Comparison of ENCODE assay signal across 20 cellular contexts in the genomic region with DNA sequence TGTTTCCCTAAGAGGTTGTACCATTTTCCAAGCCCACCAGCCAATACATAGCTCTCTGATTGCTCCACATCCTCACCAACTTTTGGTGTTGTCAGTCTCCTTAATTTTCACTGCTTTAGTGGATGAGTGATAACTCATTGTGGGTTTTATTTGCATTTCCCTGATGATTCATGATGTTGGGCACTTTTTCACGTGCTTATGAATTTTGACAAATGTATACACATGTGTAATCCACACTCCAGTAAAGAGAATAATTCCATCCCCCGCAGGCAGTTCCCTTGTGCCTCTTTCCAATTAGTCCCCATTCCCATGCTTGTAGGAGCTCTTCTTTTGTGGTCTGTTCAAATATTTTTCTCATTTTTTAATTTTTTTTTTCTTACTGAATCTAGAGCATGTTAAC. TPM values are rescaled to one million over a fixed set of nuclear protein-coding genes. Genes with fewer than 3 reads are reported as not detected.
A peak's percentile ranks its signal among the peaks of the same experiment; 100 is the strongest.
DNase-seq lines count a peak whose midpoint lies in the region; ATAC-seq, FAIRE-seq and TF ChIP-seq lines count a peak whose summit lies in the region.
"Had no signal": no experiment of that assay in that cellular context is flagged by ENCODE, and none has a peak within 500 bp of the region (broad histone marks: within the 10 kb centered on the region; RNA-seq: fewer than 3 reads in every experiment).

No MANE protein-coding gene starts in this region.

- H3K4me2 ChIP-seq in A549, result peak overlapping the region; percentile 27; the same call in 2 of the 3 replicates
- H3K4me2 ChIP-seq: KMS-11, PC-9 had no signal

- peaks cover 8% of the 10 kb centered on the region for H3K4me1 ChIP-seq in A549
- H3K4me1 ChIP-seq: right lobe of liver had no signal

- POLR2A ChIA-PET in A549 (lab: Yijun Ruan, JAX) (no interaction called here), RWPE1 (lab: Yijun Ruan, JAX; ENCODE audit: low non-redundant PET) (no interaction called here)

- DNase-seq in A549 (ENCODE audit: low read depth in 1 of 2, low spot score in 1 of 2) (peak; percentile 38), HCEC 1CT (peak; percentile 50), RWPE1 (ENCODE audit: low spot score) (peak; percentile 63), fibroblast of gingiva (ENCODE audit: low read depth) (peak; percentile 51), NCI-H82 (lab: John Stamatoyannopoulos, UW) (no peak), endothelial cell (ENCODE audit: low spot score) (no peak)
- no peak for DNase-seq in activated CD8-positive, alpha-beta memory T cell treated with anti-CD3 and anti-CD28 coated beads for 24 hours
- DNase-seq: activated effector memory CD4-positive, alpha-beta T cell treated with anti-CD3 and anti-CD28 coated beads, Interleukin-2, amount 50 U/mL, for 16 hours; anterior cingulate cortex; CD8-positive, alpha-beta T cell; DND-41; endodermal cell; NCI-H1436; right lobe of liver; stimulated activated naive CD4-positive, alpha-beta T cell treated with Interleukin-2 at 50 U/mL for 16 hours had no signal

- no peaks in the 10 kb centered on the region for H3K36me3 Mint-ChIP-seq in endothelial cell (ENCODE audit: low read depth, unreplicated experiment)
- H3K36me3 Mint-ChIP-seq: CD8-positive, alpha-beta T cell; type B pancreatic cell had no signal

- no peak overlapping the region for H3K27ac ChIP-seq in A549
- H3K27ac ChIP-seq in RWPE1, result no peak overlapping the region
- H3K27ac ChIP-seq: KMS-11, PC-9, right lobe of liver had no signal

- ATAC-seq in A549, result peak in 1 of 2 experiments; percentile 29; a peak in 2 of 6 replicates
- no peak for ATAC-seq in GM21576 (IDR thresholded peaks at IDR 0.05; ENCODE audit: unreplicated experiment)
- ATAC-seq: CD8-positive, alpha-beta T cell; right lobe of liver; SK-N-SH treated with all-trans-retinoic acid at 6 μM for 48 hours had no signal

- no peak overlapping the region for H3K4me3 ChIP-seq in A549
- H3K4me3 ChIP-seq: PC-9, right lobe of liver had no signal

- no peak for TF ChIP-seq RAD21 in A549 (conservative IDR thresholded peaks at IDR 0.05 in 1 of 2, IDR thresholded peaks at IDR 0.05 in 1 of 2)

- H3K9me3 Mint-ChIP-seq in endothelial cell (ENCODE audit: unreplicated experiment), result no peaks in the 10 kb centered on the region
- H3K9me3 Mint-ChIP-seq: CD8-positive, alpha-beta T cell; endodermal cell; type B pancreatic cell had no signal

- TF ChIP-seq EP300 in A549 (IDR thresholded peaks at IDR 0.05), result no peak

- no peak for TF ChIP-seq POLR2A in A549 (IDR thresholded peaks at IDR 0.05; ENCODE audit: low read length)

- peaks cover 5% of the 10 kb centered on the region for H3K27me3 Mint-ChIP-seq in endothelial cell (ENCODE audit: unreplicated experiment)

- no peaks in the 10 kb centered on the region for H3K9me3 ChIP-seq in A549
- H3K9me3 ChIP-seq: right lobe of liver had no signal

- CTCF ChIA-PET in A549 (lab: Yijun Ruan, JAX) (interaction anchor here (0.6 to 1.1 kb wide), 4 partner anchors 30 to 108 kb away, joined by 3 read pairs; no protein-coding TSS in a partner anchor), RWPE1 (lab: Yijun Ruan, JAX) (interaction anchor here (0.7 to 1.4 kb wide), 2 partner anchors 16 to 208 kb away, joined by 3 to 4 read pairs; no protein-coding TSS in a partner anchor)

- TF ChIP-seq CTCF in A549 (IDR thresholded peaks at IDR 0.05) (no peak), RWPE1 (conservative IDR thresholded peaks at IDR 0.05; ENCODE audit: low read depth) (no peak), endothelial cell (IDR thresholded peaks at IDR 0.05; ENCODE audit: unreplicated experiment) (no peak)

- FAIRE-seq in A549 (lab: Jason Lieb, UNC), result no peak

- WGBS in A549 (ENCODE audit: missing lambda C conversion rate), result 3% methylated on average over 2 of the region's 2 CpGs

- no peak overlapping the region for H3K4me3 Mint-ChIP-seq in endothelial cell (ENCODE audit: unreplicated experiment)
- H3K4me3 Mint-ChIP-seq: CD8-positive, alpha-beta T cell; endodermal cell; type B pancreatic cell had no signal

- no peak overlapping the region for H3K27ac Mint-ChIP-seq in endothelial cell (ENCODE audit: unreplicated experiment)
- H3K27ac Mint-ChIP-seq: CD8-positive, alpha-beta T cell; endodermal cell; type B pancreatic cell had no signal

- peaks cover 10% of the 10 kb centered on the region for H3K4me1 Mint-ChIP-seq in endothelial cell (ENCODE audit: unreplicated experiment)
- H3K4me1 Mint-ChIP-seq: endodermal cell had no signal

TF ChIP-seq in A549, 52 proteins besides CTCF, POLR2A, EP300 and RAD21:
- TF ChIP-seq ZSCAN20 (CRISPR knock-in tag; IDR thresholded peaks at IDR 0.05) (no peak), NPAS2 (CRISPR knock-in tag; IDR thresholded peaks at IDR 0.05; ENCODE audit: borderline replicate concordance) (no peak), BHLHE40 (IDR thresholded peaks at IDR 0.05; ENCODE audit: low read depth, low read length) (peak; percentile 33; the same call in 1 of the 2 replicates), FOSL2 (IDR thresholded peaks at IDR 0.05) (no peak), FOSL2 (CRISPR knock-in tag; IDR thresholded peaks at IDR 0.05) (peak; percentile 71), MAFK (IDR thresholded peaks at IDR 0.05; ENCODE audit: partially characterized antibody) (no peak), CHD4 (IDR thresholded peaks at IDR 0.05; ENCODE audit: borderline replicate concordance) (no peak), HDAC2 (IDR thresholded peaks at IDR 0.05) (no peak)
- TF ChIP-seq, protein P1, sequence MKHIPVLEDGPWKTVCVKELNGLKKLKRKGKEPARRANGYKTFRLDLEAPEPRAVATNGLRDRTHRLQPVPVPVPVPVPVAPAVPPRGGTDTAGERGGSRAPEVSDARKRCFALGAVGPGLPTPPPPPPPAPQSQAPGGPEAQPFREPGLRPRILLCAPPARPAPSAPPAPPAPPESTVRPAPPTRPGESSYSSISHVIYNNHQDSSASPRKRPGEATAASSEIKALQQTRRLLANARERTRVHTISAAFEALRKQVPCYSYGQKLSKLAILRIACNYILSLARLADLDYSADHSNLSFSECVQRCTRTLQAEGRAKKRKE (CRISPR knock-in tag; IDR thresholded peaks at IDR 0.05; ENCODE audit: low read depth), result no peak

RNA-seq across cellular contexts. Expression of a gene that starts 52.4 kb away (rescaled TPM):
- polyA plus RNA-seq in A549 (2011; rRNA removed), result 200 and 208 TPM in 2 replicates
- 97.6 and 99.3 TPM in 2 replicates for polyA plus RNA-seq in A549 (2012; cell fraction: cytosol; rRNA removed)
- 31.7 and 43.1 TPM in 2 replicates for polyA plus RNA-seq in A549 (2012; cell fraction: nucleus; rRNA removed)
- polyA plus RNA-seq in A549 (2017; fragmentation: RNase III; extraction: RNeasy Plus Mini Kit Qiagen cat#74134 plus additional on column Dnase treatment), result 354 to 362 TPM (median 360 TPM) in 3 replicates
- 58.5 and 59.3 TPM in 2 replicates for polyA minus RNA-seq in A549 (2011; rRNA and poly(A)+ RNA removed)
- 248 TPM for total RNA-seq in endothelial cell (ENCODE audit: unreplicated experiment)

Comparison
In these comparisons a context has a peak if more than half of its experiments do, and no peak if none do; other contexts are left out.
1. DNase-seq: peak in A549 (2 of 2), HCEC 1CT (single experiment), RWPE1 (single experiment) and fibroblast of gingiva (single experiment); none in NCI-H82 (single experiment), activated CD8-positive, alpha-beta memory T cell treated with anti-CD3 and anti-CD28 coated beads for 24 hours (single experiment) and endothelial cell (single experiment).